Comparison of ENCODE assay signal across 8 cellular contexts in the genomic region with DNA sequence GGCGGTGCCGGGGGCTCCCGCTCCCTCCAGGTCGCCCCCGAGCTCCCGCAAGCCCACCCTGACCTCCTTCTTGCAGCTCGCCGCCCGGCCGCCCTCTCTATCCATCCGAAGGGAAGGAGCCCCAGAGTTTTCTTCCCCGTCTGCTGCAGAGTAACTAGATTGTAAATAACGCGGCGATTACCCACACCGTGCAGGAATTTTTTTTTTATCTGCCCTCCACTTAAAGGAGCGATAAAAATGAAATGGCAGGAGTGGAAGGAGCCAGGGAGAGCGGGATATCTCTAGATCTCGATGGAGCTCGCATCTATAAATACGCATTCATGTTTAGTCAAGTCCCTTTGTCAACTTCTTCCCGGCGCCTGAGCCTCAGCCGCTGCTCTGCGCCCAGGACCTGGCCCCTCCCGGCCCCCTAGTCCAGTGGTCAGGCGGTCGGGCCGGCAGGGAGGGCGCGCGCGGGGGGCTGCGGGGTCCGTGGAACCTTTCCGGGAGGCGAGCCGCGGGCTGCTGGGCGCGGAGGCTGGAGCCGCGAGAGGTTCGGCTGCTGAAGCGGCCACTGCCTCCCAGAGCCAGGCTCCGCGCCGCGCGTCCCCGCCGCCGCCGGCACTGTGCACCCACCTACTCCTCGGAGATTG.
DNase-seq lines count a peak whose midpoint lies in the region.

No MANE protein-coding gene starts in this region.

- peak overlapping the region in 15 of 21 experiments; percentile 3 to 86 (median 66) for H3K27ac ChIP-seq in skin epidermis

- DNase-seq in NCI-H345 (lab: John Stamatoyannopoulos, UW) (peak; percentile 38), NCI-H345 treated with DMSO at 0.1 percent for 48 hours (lab: John Stamatoyannopoulos, UW; ENCODE audit: unreplicated experiment) (no peak), NCI-H2081 treated with DMSO at 0.1 percent for 48 hours (lab: John Stamatoyannopoulos, UW) (peak; percentile 2), T47D (ENCODE audit: low read depth in 1 of 2, low spot score in 1 of 2) (peak; percentile 30 to 54), islet precursor cell (peak; percentile 85), KG1 (lab: John Stamatoyannopoulos, UW) (no peak)
- no peak for DNase-seq in effector CD4-positive, alpha-beta T cell

- H3K4me3 ChIP-seq in skin epidermis: peak overlapping the region; percentile 35 to 82 (median 60)

- in situ Hi-C loops in T47D (cut with HindIII; ENCODE audit: low pct_unique_long_range_greater_than_20kb, low sequenced_read_pairs): no loop called here

Comparison
In these comparisons a context has a peak if more than half of its experiments do, and no peak if none do; other contexts are left out.
1. DNase-seq: peak in NCI-H345 (single experiment), NCI-H2081 treated with DMSO at 0.1 percent for 48 hours (single experiment), T47D (2 of 2) and islet precursor cell (single experiment); none in NCI-H345 treated with DMSO at 0.1 percent for 48 hours (single experiment), KG1 (single experiment) and effector CD4-positive, alpha-beta T cell (single experiment).